10 cellular contexts compared by ENCODE assay signal in genomic region chr18:69882965-69883668, GRCh38.
DNase-seq lines count a peak whose midpoint lies in the region; ATAC-seq lines count a peak whose summit lies in the region.
"Had no signal": no experiment of that assay in that cellular context is flagged by ENCODE, and none has a peak within 500 bp of the region (broad histone marks: within the 10 kb centered on the region; RNA-seq: fewer than 3 reads in every experiment).

No MANE protein-coding gene starts in this region.

- no peaks in the 10 kb centered on the region for H3K36me3 ChIP-seq in BLaER1

- DNase-seq in LHCN-M2 (ENCODE audit: low read depth) (peak; percentile 32), GOT3 (lab: John Stamatoyannopoulos, UW) (no peak), DMS53 (lab: John Stamatoyannopoulos, UW) (no peak), SW480 (ENCODE audit: low spot score) (no peak), amygdala (lab: John Stamatoyannopoulos, UW) (no peak)
- DNase-seq: NCI-H2081 treated with DMSO at 0.1 percent for 48 hours had no signal

- no peak overlapping the region for H3K9ac ChIP-seq in BLaER1

- H4K20me1 ChIP-seq in BLaER1, result no peaks in the 10 kb centered on the region

- peak overlapping the region; percentile 55 for H3K4me2 ChIP-seq in BLaER1

- H3K27ac ChIP-seq in BLaER1, result peak overlapping the region; percentile 41
- H3K27ac ChIP-seq: C4-2B had no signal

- no peak overlapping the region for H3K4me3 ChIP-seq in BLaER1

- no peaks in the 10 kb centered on the region for H3K27me3 ChIP-seq in BLaER1

- no peaks in the 10 kb centered on the region for H3K9me3 ChIP-seq in BLaER1

- peaks cover 19% of the 10 kb centered on the region for H3K4me1 ChIP-seq in BLaER1

- peak; percentile 45 for ATAC-seq in GM18909 (IDR thresholded peaks at IDR 0.05; ENCODE audit: poor library complexity, unreplicated experiment)
- ATAC-seq in HG02798 (IDR thresholded peaks at IDR 0.05; ENCODE audit: poor library complexity, unreplicated experiment), result peak; percentile 36
